ENCODE assay signal across 18 cellular contexts in the genomic region with DNA sequence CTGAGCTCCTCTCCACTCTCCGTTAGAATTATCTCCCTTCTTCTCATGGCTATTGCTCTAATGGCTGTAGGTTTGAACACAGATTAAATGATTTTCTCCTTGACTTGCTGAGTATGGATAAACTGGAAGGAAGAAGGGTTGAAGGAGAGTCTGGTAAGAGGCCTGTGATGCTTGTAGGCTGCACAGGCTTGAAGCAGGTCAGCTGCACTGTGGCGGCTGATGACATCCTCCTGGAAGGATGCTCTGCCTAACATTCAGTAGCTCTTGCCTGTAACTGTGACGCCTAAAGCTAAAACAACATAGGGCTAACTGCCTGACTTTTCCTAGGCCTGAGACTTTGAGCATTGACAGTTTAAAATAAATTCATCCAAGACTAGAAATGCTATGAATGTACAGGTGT.
"Had no signal": no experiment of that assay in that cellular context is flagged by ENCODE, and none has a peak within 500 bp of the region (broad histone marks: within the 10 kb centered on the region; RNA-seq: fewer than 3 reads in every experiment).

No MANE protein-coding gene starts in this region.

- DNase-seq: activated CD4-positive, alpha-beta memory T cell treated with anti-CD3 and anti-CD28 coated beads, Interleukin-2, amount 10 ng/mL, durations not matched to agents 7 days and 5 days; activated CD4-positive, alpha-beta T cell treated with anti-CD3 and anti-CD28 coated beads, Interleukin-2, amount 10 ng/mL, durations not matched to agents 7 days and 5 days; activated CD4-positive, CD25-positive, alpha-beta regulatory T cell; activated gamma-delta T cell treated with Interleukin-2 at 50 U/mL for 16 hours; activated naive CD4-positive, alpha-beta T cell treated with anti-CD3 and anti-CD28 coated beads, Interleukin-2, amount 10 ng/mL, durations not matched to agents 7 days and 5 days; activated naive CD8-positive, alpha-beta T cell treated with anti-CD3 and anti-CD28 coated beads for 36 hours; activated T-cell treated with anti-CD3 and anti-CD28 coated beads, Interleukin-2, amount 50 U/mL, for 72 hours; KG1; NCI-H1092 treated with DMSO at 0.1 percent for 48 hours; NCI-H1436; NCI-H1694 treated with DMSO at 0.1 percent for 48 hours; NCI-H2081; NCI-H446; NCI-H524; PC-3; SIG-M5; T-helper 17 cell; T-helper 9 cell had no signal

- ATAC-seq: activated T-cell treated with anti-CD3 and anti-CD28 coated beads, Interleukin-2, amount 50 U/mL, for 72 hours; PC-3; T-helper 17 cell had no signal
